20 cellular contexts compared by ENCODE assay signal in genomic region chr1:58017641-58018040, GRCh38.
"Had no signal": no experiment of that assay in that cellular context is flagged by ENCODE, and none has a peak within 500 bp of the region (broad histone marks: within the 10 kb centered on the region; RNA-seq: fewer than 3 reads in every experiment).

No MANE protein-coding gene starts in this region.

- H3K4me3 Mint-ChIP-seq: effector memory CD8-positive, alpha-beta T cell; naive thymus-derived CD4-positive, alpha-beta T cell; nephron; stimulated activated naive CD8-positive, alpha-beta T cell treated with anti-CD3 and anti-CD28 coated beads, Interleukin-15, amount 100 ng/mL, for 72 hours had no signal

- H3K4me1 Mint-ChIP-seq: naive thymus-derived CD4-positive, alpha-beta T cell; nephron; stimulated activated naive CD8-positive, alpha-beta T cell treated with anti-CD3 and anti-CD28 coated beads, Interleukin-15, amount 100 ng/mL, for 72 hours had no signal

- H3K36me3 Mint-ChIP-seq: naive thymus-derived CD4-positive, alpha-beta T cell had no signal

- H3K9me3 Mint-ChIP-seq: effector memory CD8-positive, alpha-beta T cell; nephron; stimulated activated naive CD8-positive, alpha-beta T cell treated with anti-CD3 and anti-CD28 coated beads, Interleukin-15, amount 100 ng/mL, for 72 hours had no signal

- H3K27ac Mint-ChIP-seq: effector memory CD8-positive, alpha-beta T cell; naive thymus-derived CD4-positive, alpha-beta T cell; nephron had no signal

- ATAC-seq: effector memory CD8-positive, alpha-beta T cell; left cardiac atrium; left lung; naive thymus-derived CD4-positive, alpha-beta T cell; sciatic nerve; stimulated activated naive CD8-positive, alpha-beta T cell treated with anti-CD3 and anti-CD28 coated beads, Interleukin-15, amount 100 ng/mL, for 72 hours; upper lobe of right lung had no signal

- H3K27me3 Mint-ChIP-seq: effector memory CD8-positive, alpha-beta T cell; stimulated activated naive CD8-positive, alpha-beta T cell treated with anti-CD3 and anti-CD28 coated beads, Interleukin-15, amount 100 ng/mL, for 72 hours had no signal

- DNase-seq: cortex of kidney; effector memory CD8-positive, alpha-beta T cell; head of caudate nucleus; left cardiac atrium; left lung; mesenchymal stem cell; midbrain; naive thymus-derived CD4-positive, alpha-beta T cell; nucleus accumbens; stimulated activated CD4-positive, alpha-beta T cell treated with anti-CD3 and anti-CD28 coated beads, Interleukin-12 subunit alpha, Interleukin-12 subunit beta, amount 100 ng/mL, for 4 hours; stimulated activated CD4-positive, alpha-beta T cell treated with anti-CD3 and anti-CD28 coated beads, Interleukin-1b, Interleukin-23, amount 100 ng/mL, for 48 hours; stimulated activated CD4-positive, alpha-beta T cell treated with anti-CD3 and anti-CD28 coated beads, Interleukin-4, amount 100 ng/mL, for 1 hour; stimulated activated CD8-positive, alpha-beta memory T cell treated with anti-CD3 and anti-CD28 coated beads, Interleukin-4, amount 100 ng/mL, for 48 hours; stimulated activated naive CD4-positive, alpha-beta T cell; stimulated activated naive CD8-positive, alpha-beta T cell treated with anti-CD3 and anti-CD28 coated beads, Interleukin-15, amount 100 ng/mL, for 72 hours; transverse colon; upper lobe of right lung; uterus had no signal
